17 cellular contexts compared by ENCODE assay signal in the genomic region with DNA sequence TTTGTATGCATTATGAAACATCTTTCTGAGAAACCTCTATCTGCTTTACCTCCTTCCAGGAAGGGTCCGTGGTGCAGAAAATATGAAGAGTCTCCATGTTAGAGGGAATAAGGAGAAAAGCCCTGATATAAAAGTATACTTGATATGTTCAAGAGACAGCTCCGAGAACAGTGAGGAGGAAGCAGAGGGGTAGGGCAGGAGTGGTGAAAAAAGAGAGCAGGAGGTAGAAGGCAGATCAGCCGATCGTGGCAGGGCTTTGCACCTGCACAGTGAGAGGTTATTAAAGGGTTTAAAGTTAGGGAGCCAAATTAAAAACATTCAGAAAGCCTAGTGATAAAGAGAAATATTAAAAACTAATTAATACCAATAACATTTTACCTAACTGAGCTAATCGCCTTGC.
DNase-seq lines count a peak whose midpoint lies in the region; ATAC-seq and TF ChIP-seq lines count a peak whose summit lies in the region.
"Had no signal": no experiment of that assay in that cellular context is flagged by ENCODE, and none has a peak within 500 bp of the region (broad histone marks: within the 10 kb centered on the region; RNA-seq: fewer than 3 reads in every experiment).

No MANE protein-coding gene starts in this region.

- H3K9ac ChIP-seq in OCI-LY3 (ENCODE audit: low read length), result no peak overlapping the region
- H3K9ac ChIP-seq in smooth muscle cell (ENCODE audit: low read depth), result no peak overlapping the region
- H3K9ac ChIP-seq: parathyroid adenoma had no signal

- no peaks in the 10 kb centered on the region for H4K20me1 ChIP-seq in OCI-LY3 (ENCODE audit: insufficient read depth, low read length)
- no peaks in the 10 kb centered on the region for H4K20me1 ChIP-seq in smooth muscle cell (ENCODE audit: low read depth)

- H3K4me2 ChIP-seq in OCI-LY3 (ENCODE audit: low read length), result no peak overlapping the region
- peak overlapping the region; percentile 62 for H3K4me2 ChIP-seq in smooth muscle cell

- H3K27ac ChIP-seq in OCI-LY3 (ENCODE audit: low read length), result no peak overlapping the region
- peak overlapping the region; percentile 94 for H3K27ac ChIP-seq in brain microvascular endothelial cell
- H3K27ac ChIP-seq in mesodermal cell (ENCODE audit: low read depth, low read length, severe bottlenecking), result peak overlapping the region; percentile 96
- no peak overlapping the region for H3K27ac ChIP-seq in smooth muscle cell (ENCODE audit: low read depth)
- H3K27ac ChIP-seq: parathyroid adenoma had no signal

- no peak for TF ChIP-seq CTCF in OCI-LY3 (IDR thresholded peaks at IDR 0.05; ENCODE audit: low read depth, low read length)
- TF ChIP-seq CTCF in brain microvascular endothelial cell (IDR thresholded peaks at IDR 0.05; ENCODE audit: low read depth, low read length, missing control alignments), result no peak
- TF ChIP-seq CTCF in smooth muscle cell (IDR thresholded peaks at IDR 0.05; ENCODE audit: borderline replicate concordance, insufficient read depth, poor library complexity, severe bottlenecking), result no peak

- H2AFZ ChIP-seq in OCI-LY3 (ENCODE audit: low read depth, low read length), result peak overlapping the region; percentile 31; the same call in 1 of the 2 replicates
- H2AFZ ChIP-seq in smooth muscle cell (ENCODE audit: low read depth), result no peak overlapping the region
- H2AFZ ChIP-seq: parathyroid adenoma had no signal

- WGBS in mesodermal cell (ENCODE audit: insufficient coverage in 2 of 2), 2 experiments, result 59 to 67% methylated on average over 1 to 3 of the region's 5 CpGs
- 83% methylated on average over 5 of the region's 5 CpGs for WGBS in smooth muscle cell (ENCODE audit: low lambda C conversion rate)

- no peaks in the 10 kb centered on the region for H3K27me3 ChIP-seq in OCI-LY3 (ENCODE audit: low read depth, low read length)
- no peaks in the 10 kb centered on the region for H3K27me3 ChIP-seq in brain microvascular endothelial cell (replicated peaks)
- H3K27me3 ChIP-seq in smooth muscle cell (ENCODE audit: low read depth), result no peaks in the 10 kb centered on the region
- H3K27me3 ChIP-seq: BE2C, upper lobe of left lung had no signal

- no peaks in the 10 kb centered on the region for H3F3A ChIP-seq in smooth muscle cell (ENCODE audit: low read depth)

- H3K9me3 ChIP-seq in OCI-LY3 (ENCODE audit: insufficient read depth, low read length) (no peaks in the 10 kb centered on the region), mesodermal cell (ENCODE audit: control insufficient read depth, low read length) (no peaks in the 10 kb centered on the region), smooth muscle cell (replicated peaks; ENCODE audit: low read depth) (no peaks in the 10 kb centered on the region)
- H3K9me3 ChIP-seq: BE2C, Caco-2, upper lobe of left lung had no signal

- DNase-seq in brain microvascular endothelial cell (no peak), smooth muscle cell (lab: John Stamatoyannopoulos, UW; ENCODE audit: unreplicated experiment) (no peak), NCI-H446 treated with DMSO at 0.1 percent for 48 hours (lab: John Stamatoyannopoulos, UW) (no peak), DMS53 (lab: John Stamatoyannopoulos, UW) (no peak)
- DNase-seq in activated naive CD4-positive, alpha-beta T cell (lab: John Stamatoyannopoulos, UW), result no peak
- DNase-seq: activated CD4-positive, alpha-beta T cell treated with anti-CD3 and anti-CD28 coated beads, Interleukin-2, amount 10 ng/mL, durations not matched to agents 24 days and 14 days; BE2C; caudate nucleus; NCI-H146; NCI-H2171 treated with DMSO at 0.1 percent for 48 hours; NCI-H748 treated with DMSO at 0.1 percent for 48 hours had no signal

- no peaks in the 10 kb centered on the region for H3K36me3 ChIP-seq in OCI-LY3 (replicated peaks; ENCODE audit: low read depth, low read length)
- no peaks in the 10 kb centered on the region for H3K36me3 ChIP-seq in brain microvascular endothelial cell (replicated peaks)
- no peaks in the 10 kb centered on the region for H3K36me3 ChIP-seq in mesodermal cell (ENCODE audit: control insufficient read depth, insufficient read depth, low read length)
- H3K36me3 ChIP-seq in smooth muscle cell (ENCODE audit: low read depth), result no peaks in the 10 kb centered on the region
- H3K36me3 ChIP-seq: BE2C, upper lobe of left lung had no signal

- ATAC-seq in GM21576 (IDR thresholded peaks at IDR 0.05; ENCODE audit: unreplicated experiment), result no peak

- H3K4me1 ChIP-seq in OCI-LY3 (ENCODE audit: low read length), result no peaks in the 10 kb centered on the region
- peaks cover 24% of the 10 kb centered on the region for H3K4me1 ChIP-seq in mesodermal cell (ENCODE audit: control insufficient read depth, insufficient read depth, low read length, poor library complexity, severe bottlenecking)
- peaks cover 13% of the 10 kb centered on the region for H3K4me1 ChIP-seq in smooth muscle cell (ENCODE audit: low read depth)
- H3K4me1 ChIP-seq: BE2C, Caco-2, parathyroid adenoma had no signal

- H3K79me2 ChIP-seq in OCI-LY3 (ENCODE audit: low read length) (no peaks in the 10 kb centered on the region), smooth muscle cell (ENCODE audit: low read depth) (no peaks in the 10 kb centered on the region)
- H3K79me2 ChIP-seq: parathyroid adenoma had no signal

- H3K4me3 ChIP-seq in OCI-LY3 (ENCODE audit: low read length), result no peak overlapping the region
- no peak overlapping the region for H3K4me3 ChIP-seq in brain microvascular endothelial cell (ENCODE audit: low read depth, low read length)
- H3K4me3 ChIP-seq in mesodermal cell (ENCODE audit: extremely low read depth, insufficient read depth, low read length, poor library complexity, severe bottlenecking), result no peak overlapping the region
- H3K4me3 ChIP-seq in smooth muscle cell, result no peak overlapping the region
- H3K4me3 ChIP-seq: upper lobe of left lung had no signal

- in situ Hi-C loops in brain microvascular endothelial cell (cut with HindIII; ENCODE audit: low pct_ligation_motif_present, low sequenced_read_pairs), result no loop called here

Comparison
In these comparisons a context has a peak if more than half of its experiments do, and no peak if none do; other contexts are left out.
1. H3K27ac ChIP-seq: peak in brain microvascular endothelial cell (single experiment) and mesodermal cell (single experiment); none in OCI-LY3 (single experiment) and smooth muscle cell (single experiment).